12 cellular contexts compared by ENCODE assay signal in genomic region chr1:109632671-109633346, GRCh38. TPM values are rescaled to one million over a fixed set of nuclear protein-coding genes. Genes with fewer than 3 reads are reported as not detected.
DNase-seq lines count a peak whose midpoint lies in the region; ATAC-seq and TF ChIP-seq lines count a peak whose summit lies in the region.
"Had no signal": no experiment of that assay in that cellular context is flagged by ENCODE, and none has a peak within 500 bp of the region (broad histone marks: within the 10 kb centered on the region; RNA-seq: fewer than 3 reads in every experiment).

No MANE protein-coding gene starts in this region.

- no peak overlapping the region for H3K4me3 Mint-ChIP-seq in osteocyte (ENCODE audit: unreplicated experiment)

- H3K27ac Mint-ChIP-seq in osteocyte (ENCODE audit: unreplicated experiment): no peak overlapping the region

- 58 to 59% methylated on average over 4 of the region's 5 CpGs for WGBS in thyroid gland, 2 donors

- H3K36me3 ChIP-seq in H7 (replicated peaks; ENCODE audit: control insufficient read depth, insufficient read depth, low read length) (peaks cover 7% of the 10 kb centered on the region), neutrophil (peaks cover 53% of the 10 kb centered on the region), thyroid gland (peaks cover 23 to 27% of the 10 kb centered on the region in 2 donors)

- no peaks in the 10 kb centered on the region for H3K9me3 Mint-ChIP-seq in osteocyte (ENCODE audit: unreplicated experiment)

- intact Hi-C loops in thyroid gland (cut with DNase I): loop anchor here (5.0 to 10.0 kb wide), 2 partner anchors 86 to 558 kb away; partner anchors contain the start of genes GNAI3 and TAF13

- H3K27me3 Mint-ChIP-seq in osteocyte (ENCODE audit: unreplicated experiment): no peaks in the 10 kb centered on the region

- H3K4me1 Mint-ChIP-seq in osteocyte (ENCODE audit: unreplicated experiment): peaks cover 12% of the 10 kb centered on the region

- no peak overlapping the region for H3K4me3 ChIP-seq in H7 (ENCODE audit: insufficient read depth, low read depth, low read length)
- H3K4me3 ChIP-seq in coronary artery: no peak overlapping the region
- H3K4me3 ChIP-seq in neutrophil (ENCODE audit: low read depth in 1 of 2, low read length in 1 of 2): no peak overlapping the region
- no peak overlapping the region for H3K4me3 ChIP-seq in thyroid gland (replicated peaks in 1 of 3)

- peaks cover 0 to 4% of the 10 kb centered on the region in 2 experiments for H3K4me1 ChIP-seq in neutrophil (ENCODE audit: control insufficient read depth in 1 of 2, insufficient read depth in 1 of 2, low read depth in 1 of 2, low read length in 1 of 2)
- H3K4me1 ChIP-seq in thyroid gland: no peaks in the 10 kb centered on the region

- TF ChIP-seq CTCF in coronary artery (IDR thresholded peaks at IDR 0.05) (no peak), neutrophil (IDR thresholded peaks at IDR 0.05) (no peak), osteocyte (IDR thresholded peaks at IDR 0.05) (no peak), thyroid gland (IDR thresholded peaks at IDR 0.05) (no peak)

- peak; percentile 58 for DNase-seq in H7
- DNase-seq in NCI-H2196 (lab: John Stamatoyannopoulos, UW; ENCODE audit: unreplicated experiment): peak; percentile 85
- DNase-seq in coronary artery (ENCODE audit: low spot score): peak; percentile 40
- no peak for DNase-seq in activated effector memory CD4-positive, alpha-beta T cell treated with anti-CD3 and anti-CD28 coated beads, Interleukin-2, amount 50 U/mL, for 16 hours
- DNase-seq in osteocyte (ENCODE audit: extremely low spot score, unreplicated experiment): no peak
- DNase-seq in thyroid gland: no peak
- DNase-seq: activated CD4-positive, alpha-beta T cell treated with anti-CD3 and anti-CD28 coated beads, Interleukin-2, amount 50 U/mL, for 48 hours; NCI-H526 treated with DMSO at 0.1 percent for 48 hours had no signal

- peaks cover 26% of the 10 kb centered on the region for H3K36me3 Mint-ChIP-seq in osteocyte (ENCODE audit: unreplicated experiment)

- no peak for TF ChIP-seq POLR2A in thyroid gland (IDR thresholded peaks at IDR 0.05)

- no peak for ATAC-seq in GM21390 (IDR thresholded peaks at IDR 0.05; ENCODE audit: unreplicated experiment)

- no peaks in the 10 kb centered on the region for H3K27me3 ChIP-seq in H7 (ENCODE audit: control insufficient read depth, insufficient read depth, low read length)
- peaks cover 6% of the 10 kb centered on the region for H3K27me3 ChIP-seq in neutrophil
- no peaks in the 10 kb centered on the region for H3K27me3 ChIP-seq in thyroid gland

- H3K9me3 ChIP-seq in neutrophil (no peaks in the 10 kb centered on the region), thyroid gland (no peaks in the 10 kb centered on the region)

- H3K27ac ChIP-seq in coronary artery: no peak overlapping the region
- peak overlapping the region; percentile 49 for H3K27ac ChIP-seq in neutrophil
- no peak overlapping the region for H3K27ac ChIP-seq in thyroid gland

RNA-seq across cellular contexts. Expression of gene AMPD2, which starts 13.2 kb away (rescaled TPM):
- 78.0 and 83.7 TPM in 2 replicates for total RNA-seq in H7 (2014; rRNA removed; shearing (Covaris generic))
- total RNA-seq in osteocyte: 59.4 and 64.0 TPM in 2 replicates
- total RNA-seq in thyroid gland: 10 to 100 TPM; 31.2 to 74.8 (median 46.8) TPM

RNA-seq across cellular contexts. Expression of gene GNAT2, which starts 13.4 kb away (rescaled TPM):
- total RNA-seq in H7 (2014; rRNA removed; shearing (Covaris generic)): not detected in 2 replicates
- total RNA-seq in osteocyte (not detected in 2 replicates), thyroid gland (not detected)
- total RNA-seq: G401, omental fat pad had no signal

RNA-seq across cellular contexts. Expression of gene GSTM4, which starts 23.1 kb away (rescaled TPM):
- 31.2 and 43.2 TPM in 2 replicates for total RNA-seq in H7 (2014; rRNA removed; shearing (Covaris generic))
- total RNA-seq in osteocyte (24.3 and 25.1 TPM in 2 replicates), thyroid gland (10 to 100 TPM; 30.8 to 68.8 (median 43.7) TPM)

RNA-seq across cellular contexts. Expression of gene GSTM2, which starts 35.0 kb away (rescaled TPM):
- 10.8 and 17.7 TPM in 2 replicates for total RNA-seq in H7 (2014; rRNA removed; shearing (Covaris generic))
- total RNA-seq in osteocyte (38.6 and 39.0 TPM in 2 replicates), thyroid gland (10 to 100 TPM; 37.1 to 73.6 (median 62.3) TPM)

RNA-seq across cellular contexts. Expression of gene GSTM1, which starts 54.8 kb away (rescaled TPM):
- total RNA-seq in H7 (2014; rRNA removed; shearing (Covaris generic)): not detected in 2 replicates
- total RNA-seq in osteocyte: 6.4 and 7.8 TPM in 2 replicates
- 10 to 100 TPM in 1 of 4 donors, not detected in 3; 23.4 TPM for total RNA-seq in thyroid gland
- total RNA-seq: G401 had no signal

Comparison
In these comparisons a context has a peak if more than half of its experiments do, and no peak if none do; other contexts are left out.
1. DNase-seq: peak in H7 (single experiment), NCI-H2196 (single experiment) and coronary artery (single experiment); none in activated effector memory CD4-positive, alpha-beta T cell treated with anti-CD3 and anti-CD28 coated beads, Interleukin-2, amount 50 U/mL, for 16 hours (single experiment), osteocyte (single experiment) and thyroid gland (0 of 2).